Comparison of ENCODE assay signal across 9 cellular contexts in the genomic region with DNA sequence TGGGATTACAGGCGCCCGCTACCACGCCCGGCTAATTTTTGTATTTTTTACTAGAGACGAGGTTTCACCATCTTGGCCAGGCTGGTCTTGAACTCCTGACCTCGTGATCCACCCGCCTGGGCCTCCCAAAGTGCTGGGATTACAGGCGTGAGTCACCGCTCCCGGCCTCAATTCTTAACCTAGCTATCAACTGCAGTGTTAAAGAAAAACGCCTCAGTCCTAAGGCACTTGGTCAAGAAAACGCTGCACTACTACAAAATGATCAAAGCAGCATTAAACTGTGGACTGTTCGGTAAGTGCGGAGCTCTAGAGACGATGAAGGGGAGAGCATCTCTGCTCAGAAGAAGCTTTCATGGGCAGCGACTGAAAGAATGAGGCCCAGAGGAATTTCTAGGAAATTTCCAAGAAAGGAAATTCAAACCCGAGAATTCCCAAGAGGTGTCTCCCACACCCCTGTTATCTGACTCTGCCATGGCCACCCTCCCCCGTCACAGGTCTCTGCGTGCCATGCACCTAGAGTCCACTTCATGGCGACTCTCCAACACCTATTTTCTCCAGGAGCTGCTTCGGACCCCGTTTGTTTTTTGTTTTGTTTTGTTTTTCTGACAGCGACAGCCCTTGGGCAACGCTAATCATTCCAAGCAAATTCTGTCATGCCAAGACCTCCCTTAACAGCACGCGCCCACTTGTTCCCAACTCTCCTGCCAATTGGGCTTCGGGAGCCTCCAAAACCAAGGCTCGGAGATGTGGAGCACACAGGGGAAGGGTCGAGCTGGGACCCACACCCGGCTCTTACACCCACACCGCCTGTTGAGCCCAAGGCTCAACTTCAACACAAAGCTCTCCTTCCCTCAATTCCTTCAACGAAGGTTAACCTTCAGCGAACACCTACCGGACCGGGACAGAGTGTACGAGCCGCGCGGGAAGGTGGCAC. TPM values are rescaled to one million over a fixed set of nuclear protein-coding genes. Genes with fewer than 3 reads are reported as not detected.
DNase-seq lines count a peak whose midpoint lies in the region; ATAC-seq, FAIRE-seq and TF ChIP-seq lines count a peak whose summit lies in the region.
"Not testable (repeated sequence)": the region's sequence is repeated elsewhere in the genome, so short reads cannot be mapped to it uniquely, and the experiment has no call there.
"Had no signal": no experiment of that assay in that cellular context is flagged by ENCODE, and none has a peak within 500 bp of the region (broad histone marks: within the 10 kb centered on the region; RNA-seq: fewer than 3 reads in every experiment).

No MANE protein-coding gene starts in this region.

- peak overlapping the region; percentile 90 for H3K27ac ChIP-seq in CD4-positive, alpha-beta memory T cell (ENCODE audit: low read depth, low read length)
- H3K27ac ChIP-seq in HUES64 (ENCODE audit: low read depth, low read length) (peak overlapping the region; percentile 88), SJSA1 (peak overlapping the region; percentile 83), neutrophil (peak overlapping the region; percentile 87), thyroid gland (peak overlapping the region; percentile 87 to 95 (median 94))
- not testable (repeated sequence) for H3K27ac ChIP-seq in kidney (ENCODE audit: low read depth in 2 of 2, low read length in 2 of 2)

- not testable (repeated sequence) for H3K9me3 Mint-ChIP-seq in CD4-positive, alpha-beta memory T cell; activated naive CD8-positive, alpha-beta T cell treated with anti-CD3 and anti-CD28 coated beads, Interleukin-2, amount 10 ng/mL, durations not matched to agents 7 days and 5 days; endothelial cell (ENCODE audit: unreplicated experiment)

- not testable (repeated sequence) for H3K9me3 ChIP-seq in CD4-positive, alpha-beta memory T cell (ENCODE audit: control insufficient read depth in 1 of 2, low read length in 2 of 2); HUES64 (ENCODE audit: insufficient read depth, low read depth, low read length); SJSA1 (replicated peaks); kidney (ENCODE audit: control insufficient read depth in 1 of 2, low read length in 2 of 2); neutrophil; thyroid gland

- 20% methylated on average over 39 of the region's 39 CpGs for WGBS in HUES64
- WGBS in thyroid gland, 2 donors = 24 to 28% methylated on average over 35 to 38 of the region's 39 CpGs

- not testable (repeated sequence) for ATAC-seq in activated naive CD8-positive, alpha-beta T cell treated with anti-CD3 and anti-CD28 coated beads, Interleukin-2, amount 10 ng/mL, durations not matched to agents 7 days and 5 days (ENCODE audit: low read depth)

- not testable (repeated sequence) for DNase-seq in CD4-positive, alpha-beta memory T cell; activated naive CD8-positive, alpha-beta T cell treated with anti-CD3 and anti-CD28 coated beads, Interleukin-2, amount 10 ng/mL, durations not matched to agents 7 days and 5 days; endothelial cell (ENCODE audit: low spot score); thyroid gland
- peak in 1 of 2 experiments; percentile 37 for DNase-seq in SJSA1 (ENCODE audit: low read depth in 1 of 2, low spot score in 2 of 2)
- peak; percentile 60 for DNase-seq in kidney

- TF ChIP-seq POLR2A in thyroid gland (IDR thresholded peaks at IDR 0.05) = not testable (repeated sequence)

- H3K36me3 ChIP-seq in CD4-positive, alpha-beta memory T cell (ENCODE audit: insufficient read depth, low read length); kidney (ENCODE audit: control insufficient read depth in 1 of 2, insufficient read depth in 2 of 2, low read length in 2 of 2); neutrophil; thyroid gland: not testable (repeated sequence)
- H3K36me3 ChIP-seq in HUES64 (ENCODE audit: insufficient read depth, low read length) (peaks cover 17% of the 10 kb centered on the region), SJSA1 (peaks cover 25% of the 10 kb centered on the region)

- CTCF ChIA-PET in CD4-positive, alpha-beta memory T cell (lab: Charles Lee; ENCODE audit: partially characterized antibody) = interaction anchor here (0.8 to 2.4 kb wide), 8 partner anchors 150 to 1312 kb away, joined by 3 to 32 read pairs (median 3); a partner anchor contains a TSS

- not testable (repeated sequence) for H3K27me3 ChIP-seq in CD4-positive, alpha-beta memory T cell (ENCODE audit: insufficient read depth, low read length); HUES64 (ENCODE audit: insufficient read depth, low read length); SJSA1 (replicated peaks); neutrophil; thyroid gland

- peak overlapping the region; percentile 90 to 97 (median 91) for H3K4me3 Mint-ChIP-seq in CD4-positive, alpha-beta memory T cell
- peak overlapping the region; percentile 93 for H3K4me3 Mint-ChIP-seq in activated naive CD8-positive, alpha-beta T cell treated with anti-CD3 and anti-CD28 coated beads, Interleukin-2, amount 10 ng/mL, durations not matched to agents 7 days and 5 days
- peak overlapping the region; percentile 97 for H3K4me3 Mint-ChIP-seq in endothelial cell (ENCODE audit: unreplicated experiment)

- peak overlapping the region; percentile 94 to 98 (median 96) for H3K27ac Mint-ChIP-seq in CD4-positive, alpha-beta memory T cell
- peak overlapping the region; percentile 93 for H3K27ac Mint-ChIP-seq in activated naive CD8-positive, alpha-beta T cell treated with anti-CD3 and anti-CD28 coated beads, Interleukin-2, amount 10 ng/mL, durations not matched to agents 7 days and 5 days
- H3K27ac Mint-ChIP-seq in endothelial cell (ENCODE audit: unreplicated experiment) = peak overlapping the region; percentile 91

- peaks cover 5 to 14% of the 10 kb centered on the region in 2 donors for H3K36me3 Mint-ChIP-seq in CD4-positive, alpha-beta memory T cell
- H3K36me3 Mint-ChIP-seq in activated naive CD8-positive, alpha-beta T cell treated with anti-CD3 and anti-CD28 coated beads, Interleukin-2, amount 10 ng/mL, durations not matched to agents 7 days and 5 days; endothelial cell (ENCODE audit: low read depth, unreplicated experiment): not testable (repeated sequence)

- peak overlapping the region; percentile 73 to 97 for H3K4me3 ChIP-seq in CD4-positive, alpha-beta memory T cell (ENCODE audit: low read length in 2 of 2)
- H3K4me3 ChIP-seq in HUES64 (ENCODE audit: low read length) (peak overlapping the region; percentile 91), SJSA1 (peak overlapping the region; percentile 63), kidney (ENCODE audit: low read length in 2 of 2) (peak overlapping the region; percentile 88 to 91), neutrophil (ENCODE audit: low read depth in 1 of 2, low read length in 1 of 2) (peak overlapping the region; percentile 78 to 87), thyroid gland (replicated peaks in 1 of 3) (peak overlapping the region; percentile 27 to 97 (median 89))

- peaks cover 9 to 45% (median 25%) of the 10 kb centered on the region in 4 donors for H3K4me1 Mint-ChIP-seq in CD4-positive, alpha-beta memory T cell
- not testable (repeated sequence) for H3K4me1 Mint-ChIP-seq in activated naive CD8-positive, alpha-beta T cell treated with anti-CD3 and anti-CD28 coated beads, Interleukin-2, amount 10 ng/mL, durations not matched to agents 7 days and 5 days; endothelial cell (ENCODE audit: unreplicated experiment)

- peaks cover 28% of the 10 kb centered on the region for H3K4me1 ChIP-seq in CD4-positive, alpha-beta memory T cell (ENCODE audit: insufficient read depth, low read length)
- not testable (repeated sequence) for H3K4me1 ChIP-seq in HUES64 (ENCODE audit: insufficient read depth, low read length); SJSA1 (replicated peaks)
- peaks cover 0 to 12% of the 10 kb centered on the region in 2 donors for H3K4me1 ChIP-seq in kidney (ENCODE audit: control insufficient read depth in 1 of 2, insufficient read depth in 1 of 2, low read depth in 1 of 2, low read length in 2 of 2)
- peaks cover 24 to 28% of the 10 kb centered on the region in 2 experiments for H3K4me1 ChIP-seq in neutrophil (ENCODE audit: control insufficient read depth in 1 of 2, insufficient read depth in 1 of 2, low read depth in 1 of 2, low read length in 1 of 2)
- H3K4me1 ChIP-seq in thyroid gland = peaks cover 20 to 29% of the 10 kb centered on the region in 2 donors

- intact Hi-C loops in CD4-positive, alpha-beta memory T cell (cut with micrococcal nuclease) = loop anchor here (1.0 to 5.0 kb wide), 6 partner anchors 36 to 1312 kb away; a partner anchor contains a TSS
- intact Hi-C loops in kidney (cut with DNase I) = loop anchor here (10.0 kb wide), 2 partner anchors 154 to 1304 kb away; no protein-coding TSS in a partner anchor
- intact Hi-C loops in thyroid gland (cut with DNase I) = not testable (repeated sequence)

- H3K27me3 Mint-ChIP-seq in CD4-positive, alpha-beta memory T cell; activated naive CD8-positive, alpha-beta T cell treated with anti-CD3 and anti-CD28 coated beads, Interleukin-2, amount 10 ng/mL, durations not matched to agents 7 days and 5 days; endothelial cell (ENCODE audit: unreplicated experiment): not testable (repeated sequence)

- POLR2A ChIA-PET in CD4-positive, alpha-beta memory T cell (lab: Charles Lee; ENCODE audit: partially characterized antibody) = interaction anchor here (0.9 to 5.1 kb wide), 7 partner anchors 10 to 1313 kb away, joined by 3 to 98 read pairs (median 4); a partner anchor contains a TSS
- POLR2A ChIA-PET in activated naive CD8-positive, alpha-beta T cell treated with anti-CD3 and anti-CD28 coated beads, Interleukin-2, amount 10 ng/mL, durations not matched to agents 7 days and 5 days (lab: Charles Lee) = interaction anchor here (0.8 to 4.4 kb wide), 3 partner anchors 11 to 162 kb away, joined by 3 to 38 read pairs (median 26); a partner anchor contains a TSS

- TF ChIP-seq CTCF in endothelial cell (IDR thresholded peaks at IDR 0.05; ENCODE audit: unreplicated experiment); kidney (IDR thresholded peaks at IDR 0.05; ENCODE audit: borderline replicate concordance, extremely low read depth, insufficient read depth); neutrophil (IDR thresholded peaks at IDR 0.05); thyroid gland (IDR thresholded peaks at IDR 0.05): not testable (repeated sequence)

- not testable (repeated sequence) for FAIRE-seq in kidney (lab: Jason Lieb, UNC)

- H3K9ac ChIP-seq in HUES64 (ENCODE audit: low read depth, low read length) = peak overlapping the region; percentile 94
- H3K9ac ChIP-seq in kidney (ENCODE audit: low read length in 2 of 2) = peak overlapping the region; percentile 35 to 84

RNA-seq across cellular contexts. Expression of a gene that starts 0.7 kb away (rescaled TPM):
- 10 to 100 TPM; 48.8 to 51.5 TPM for total RNA-seq in CD4-positive, alpha-beta memory T cell
- 10 to 100 TPM; 26.1 to 41.4 TPM for polyA plus RNA-seq in CD4-positive, alpha-beta memory T cell
- 65.1 TPM for polyA plus RNA-seq in HUES64 (2013, experiment 1 of 2)
- polyA plus RNA-seq in HUES64 (2013, experiment 2 of 2) = 55.5 TPM
- total RNA-seq in SJSA1 (2014; rRNA removed; shearing (Covaris generic)) = 24.9 and 25.7 TPM in 2 replicates
- 10 to 100 TPM; 67.3 to 74.2 TPM for total RNA-seq in activated naive CD8-positive, alpha-beta T cell treated with anti-CD3 and anti-CD28 coated beads, Interleukin-2, amount 10 ng/mL, durations not matched to agents 7 days and 5 days
- 65.6 TPM for total RNA-seq in endothelial cell (ENCODE audit: unreplicated experiment)
- 41.1 TPM for total RNA-seq in kidney
- 21.6 TPM for polyA plus RNA-seq in kidney (ENCODE audit: insufficient read depth, low read depth, low replicate concordance)
- total RNA-seq in thyroid gland = 10 to 100 TPM; 34.1 to 74.6 (median 59.0) TPM

RNA-seq across cellular contexts. Expression of a gene that starts 1.4 kb away (rescaled TPM):
- total RNA-seq in CD4-positive, alpha-beta memory T cell = 100 to 1,000 TPM; 205 to 207 TPM
- 100 to 1,000 TPM; 184 to 199 TPM for polyA plus RNA-seq in CD4-positive, alpha-beta memory T cell
- 158 TPM for polyA plus RNA-seq in HUES64 (2013, experiment 1 of 2)
- 161 TPM for polyA plus RNA-seq in HUES64 (2013, experiment 2 of 2)
- 169 and 248 TPM in 2 replicates for total RNA-seq in SJSA1 (2014; rRNA removed; shearing (Covaris generic))
- 100 to 1,000 TPM; 400 to 434 TPM for total RNA-seq in activated naive CD8-positive, alpha-beta T cell treated with anti-CD3 and anti-CD28 coated beads, Interleukin-2, amount 10 ng/mL, durations not matched to agents 7 days and 5 days
- total RNA-seq in endothelial cell (ENCODE audit: unreplicated experiment) (152 TPM), kidney (160 TPM), thyroid gland (100 to 1,000 TPM; 135 to 237 (median 221) TPM)
- 354 TPM for polyA plus RNA-seq in kidney (ENCODE audit: insufficient read depth, low read depth, low replicate concordance)

RNA-seq across cellular contexts. Expression of a gene that starts 17.6 kb away (rescaled TPM):
- not detected for total RNA-seq in CD4-positive, alpha-beta memory T cell
- not detected for polyA plus RNA-seq in CD4-positive, alpha-beta memory T cell
- polyA plus RNA-seq in HUES64 (2013, experiment 1 of 2) = not detected
- not detected for polyA plus RNA-seq in HUES64 (2013, experiment 2 of 2)
- not detected in 2 replicates for total RNA-seq in SJSA1 (2014; rRNA removed; shearing (Covaris generic))
- total RNA-seq in activated naive CD8-positive, alpha-beta T cell treated with anti-CD3 and anti-CD28 coated beads, Interleukin-2, amount 10 ng/mL, durations not matched to agents 7 days and 5 days = not detected
- total RNA-seq in endothelial cell (ENCODE audit: unreplicated experiment) (not detected), kidney (not detected), thyroid gland (under 1 TPM in 1 of 4 donors, not detected in 3; 0.27 TPM)
- not detected for polyA plus RNA-seq in kidney (ENCODE audit: insufficient read depth, low read depth, low replicate concordance)
- total RNA-seq: lung microvascular endothelial cell had no signal

RNA-seq across cellular contexts. Expression of a gene that starts 35.8 kb away (rescaled TPM):
- under 1 TPM; 0.12 to 0.30 TPM for total RNA-seq in CD4-positive, alpha-beta memory T cell
- polyA plus RNA-seq in CD4-positive, alpha-beta memory T cell = not detected
- 10.3 TPM for polyA plus RNA-seq in HUES64 (2013, experiment 1 of 2)
- 13.4 TPM for polyA plus RNA-seq in HUES64 (2013, experiment 2 of 2)
- total RNA-seq in SJSA1 (2014; rRNA removed; shearing (Covaris generic)) = 0.34 and 7.2 TPM in 2 replicates
- 1 to 10 TPM; 1.2 to 1.5 TPM for total RNA-seq in activated naive CD8-positive, alpha-beta T cell treated with anti-CD3 and anti-CD28 coated beads, Interleukin-2, amount 10 ng/mL, durations not matched to agents 7 days and 5 days
- total RNA-seq in endothelial cell (ENCODE audit: unreplicated experiment) (20.4 TPM), kidney (4.5 TPM), thyroid gland (10 to 100 TPM in 3 of 4 donors, 1 to 10 TPM in 1; 9.8 to 35.1 (median 19.1) TPM)
- polyA plus RNA-seq in kidney (ENCODE audit: insufficient read depth, low read depth, low replicate concordance) = 6.4 TPM

RNA-seq across cellular contexts. Expression of a gene that starts 51.6 kb away (rescaled TPM):
- not detected for total RNA-seq in CD4-positive, alpha-beta memory T cell
- under 1 TPM in 1 of 2 donors, not detected in 1; 0.16 TPM for polyA plus RNA-seq in CD4-positive, alpha-beta memory T cell
- polyA plus RNA-seq in HUES64 (2013, experiment 1 of 2) = 0.10 TPM
- 0.25 TPM for polyA plus RNA-seq in HUES64 (2013, experiment 2 of 2)
- not detected in 2 replicates for total RNA-seq in SJSA1 (2014; rRNA removed; shearing (Covaris generic))
- total RNA-seq in activated naive CD8-positive, alpha-beta T cell treated with anti-CD3 and anti-CD28 coated beads, Interleukin-2, amount 10 ng/mL, durations not matched to agents 7 days and 5 days = not detected
- total RNA-seq in endothelial cell (ENCODE audit: unreplicated experiment) (1.1 TPM), kidney (not detected), thyroid gland (under 1 TPM in 1 of 4 donors, not detected in 3; 0.27 TPM)
- not detected for polyA plus RNA-seq in kidney (ENCODE audit: insufficient read depth, low read depth, low replicate concordance)
